Comparison of ENCODE assay signal across 28 cellular contexts in genomic region chr4:168564024-168564423, GRCh38.
"Had no signal": no experiment of that assay in that cellular context is flagged by ENCODE, and none has a peak within 500 bp of the region (broad histone marks: within the 10 kb centered on the region; RNA-seq: fewer than 3 reads in every experiment).

No MANE protein-coding gene starts in this region.

- H3K4me1 ChIP-seq: prostate gland, right lobe of liver, uterus had no signal

- ATAC-seq: naive thymus-derived CD8-positive, alpha-beta T cell; natural killer cell treated with Interleukin-12 subunit alpha and Interleukin-12 subunit beta and Interleukin-15 and Interleukin-18, amount 100 ng/mL, for 72 hours; pancreas; right lobe of liver; stimulated activated effector memory CD8-positive, alpha-beta T cell treated with anti-CD3 and anti-CD28 coated beads, Interleukin-12 subunit alpha, Interleukin-12 subunit beta, amount 100 ng/mL, for 72 hours; stimulated activated naive B cell treated with anti-CD40 and anti-IgM and Interleukin-4, amounts not matched to agents 10 μg/mL and 1 μg/mL and 100 μg/mL, for 72 hours had no signal

- DNase-seq: naive B cell; naive thymus-derived CD8-positive, alpha-beta T cell; nephron progenitor cell; nucleus accumbens; pancreas; retina; right lobe of liver; sigmoid colon; small intestine; spleen; stimulated activated CD4-positive, alpha-beta T cell treated with anti-CD3 and anti-CD28 coated beads, Interleukin-15, amount 100 ng/mL, for 24 hours; stimulated activated CD4-positive, alpha-beta T cell treated with anti-CD3 and anti-CD28 coated beads, Interleukin-2, amount 100 ng/mL, for 24 hours; stimulated activated CD4-positive, alpha-beta T cell treated with anti-CD3 and anti-CD28 coated beads, Interleukin-2, amount 100 ng/mL, for 48 hours; stimulated activated CD4-positive, alpha-beta T cell treated with anti-CD3 and anti-CD28 coated beads, Interleukin-4, amount 100 ng/mL, for 24 hours; stimulated activated naive B cell treated with anti-CD40 and anti-IgM and Interleukin-4, amounts not matched to agents 10 μg/mL and 1 μg/mL and 100 μg/mL, for 72 hours; stimulated activated naive CD4-positive, alpha-beta T cell treated with Interleukin-2 at 50 U/mL for 16 hours; stomach; thyroid gland; trophoblast cell; upper lobe of left lung; uterus had no signal

- H3K9me3 ChIP-seq: neutrophil, prostate gland, right atrium auricular region, right lobe of liver, sigmoid colon, spleen, stomach, thoracic aorta, thyroid gland, tibial nerve, upper lobe of left lung, uterus had no signal

- H3K36me3 ChIP-seq: neutrophil, pancreas, prostate gland, right atrium auricular region, right lobe of liver, sigmoid colon, spleen, stomach, thoracic aorta, thyroid gland, tibial nerve, upper lobe of left lung, uterus had no signal

- H3K27me3 ChIP-seq: neutrophil, pancreas, right atrium auricular region, right lobe of liver, sigmoid colon, spleen, stomach, thyroid gland, tibial nerve, upper lobe of left lung, uterus had no signal

- H3K27ac ChIP-seq: neutrophil, pancreas, prostate gland, right lobe of liver, sigmoid colon, spleen, stomach, thoracic aorta, thyroid gland, tibial nerve, upper lobe of left lung, uterus had no signal

- H3K4me3 ChIP-seq: pancreas, prostate gland, right atrium auricular region, right lobe of liver, sigmoid colon, spleen, stomach, thoracic aorta, thyroid gland, tibial nerve, upper lobe of left lung, uterus had no signal
